ENCODE assay signal across 11 cellular contexts in genomic region chr15:70200511-70200991, GRCh38.
DNase-seq lines count a peak whose midpoint lies in the region; ATAC-seq and TF ChIP-seq lines count a peak whose summit lies in the region.
"Had no signal": no experiment of that assay in that cellular context is flagged by ENCODE, and none has a peak within 500 bp of the region (broad histone marks: within the 10 kb centered on the region; RNA-seq: fewer than 3 reads in every experiment).

No MANE protein-coding gene starts in this region.

- H3K9me2 ChIP-seq in Karpas-422 (replicated peaks; ENCODE audit: insufficient read depth, low read length), result no peaks in the 10 kb centered on the region

- no peak overlapping the region for H3K4ac ChIP-seq in trophoblast cell (ENCODE audit: low read depth, low read length)

- H3K4me2 ChIP-seq in Karpas-422 (ENCODE audit: low read depth, low read length, poor library complexity, severe bottlenecking) (peak overlapping the region; percentile 98), trophoblast cell (ENCODE audit: low read length) (no peak overlapping the region)

- no peak overlapping the region for H4K8ac ChIP-seq in trophoblast cell (ENCODE audit: low read depth, low read length)

- no peak overlapping the region for H2BK5ac ChIP-seq in trophoblast cell (ENCODE audit: low read depth, low read length, poor library complexity)

- H3K18ac ChIP-seq in trophoblast cell (ENCODE audit: low read length), result no peak overlapping the region

- TF ChIP-seq CTCF in WERI-Rb-1 (IDR thresholded peaks at IDR 0.05; ENCODE audit: low read depth, low read length) (no peak), coronary artery (IDR thresholded peaks at IDR 0.05) (no peak)

- H3K23ac ChIP-seq in trophoblast cell (ENCODE audit: low read length), result no peak overlapping the region

- H3K9me3 ChIP-seq in Karpas-422 (ENCODE audit: low read length) (no peaks in the 10 kb centered on the region), WERI-Rb-1 (ENCODE audit: severe bottlenecking) (no peaks in the 10 kb centered on the region), trophoblast cell (ENCODE audit: insufficient read depth, low read depth, low read length) (no peaks in the 10 kb centered on the region)

- WGBS in trophoblast cell (ENCODE audit: extremely low coverage, insufficient coverage, insufficient read length), result no CpG with 5 or more reads among the region's 11 CpGs

- no peak overlapping the region for H2AK5ac ChIP-seq in trophoblast cell (ENCODE audit: low read length)

- H4K91ac ChIP-seq in trophoblast cell (ENCODE audit: low read depth, low read length), result no peak overlapping the region

- peak overlapping the region; percentile 65 for H3K9ac ChIP-seq in Karpas-422 (ENCODE audit: low read length)
- H3K9ac ChIP-seq in trophoblast cell (ENCODE audit: low read length), result no peak overlapping the region

- H4K20me1 ChIP-seq in Karpas-422 (ENCODE audit: insufficient read depth, low read depth, low read length), result no peaks in the 10 kb centered on the region

- H3K4me3 ChIP-seq in Karpas-422 (ENCODE audit: low read length), result peak overlapping the region; percentile 57
- H3K4me3 ChIP-seq in WERI-Rb-1 (ENCODE audit: low read depth, low read length), result no peak overlapping the region
- H3K4me3 ChIP-seq in trophoblast cell (ENCODE audit: low read depth, low read length), result peak overlapping the region; percentile 42
- H3K4me3 ChIP-seq in coronary artery, result no peak overlapping the region

- H3K27ac ChIP-seq in Karpas-422 (ENCODE audit: low read length) (peak overlapping the region; percentile 100), WERI-Rb-1 (no peak overlapping the region), trophoblast cell (ENCODE audit: low read depth, low read length) (no peak overlapping the region), coronary artery (no peak overlapping the region)

- H3K27me3 ChIP-seq in Karpas-422 (ENCODE audit: low read length) (no peaks in the 10 kb centered on the region), WERI-Rb-1 (ENCODE audit: insufficient read depth, low read depth, severe bottlenecking) (no peaks in the 10 kb centered on the region), trophoblast cell (ENCODE audit: insufficient read depth, low read length) (peaks cover 2% of the 10 kb centered on the region)

- no peak overlapping the region for H2BK120ac ChIP-seq in trophoblast cell (ENCODE audit: insufficient read depth, low read length, poor library complexity)

- H3K79me2 ChIP-seq in Karpas-422 (ENCODE audit: low read length) (no peaks in the 10 kb centered on the region), trophoblast cell (ENCODE audit: control insufficient read depth, insufficient read depth, low read length, poor library complexity) (peaks cover 2% of the 10 kb centered on the region)

- H2AFZ ChIP-seq in Karpas-422 (ENCODE audit: low read length) (peak overlapping the region; percentile 14; the same call in 1 of the 2 replicates), trophoblast cell (ENCODE audit: insufficient read depth, low read length, poor library complexity) (no peak overlapping the region)

- no peak for ATAC-seq in HG03097 (IDR thresholded peaks at IDR 0.05; ENCODE audit: low FRiP score, unreplicated experiment)

- peak overlapping the region; percentile 5 for H2BK12ac ChIP-seq in trophoblast cell (ENCODE audit: low read length)

- H3K79me1 ChIP-seq in trophoblast cell (ENCODE audit: low read length), result peaks cover 20% of the 10 kb centered on the region

- H3K4me1 ChIP-seq in Karpas-422 (ENCODE audit: low read length) (peaks cover 82% of the 10 kb centered on the region), trophoblast cell (ENCODE audit: control insufficient read depth in 1 of 2, insufficient read depth in 2 of 2, low read length in 2 of 2) (peaks cover 34% of the 10 kb centered on the region in 2 experiments)

- no peak overlapping the region for H4K12ac ChIP-seq in trophoblast cell (ENCODE audit: low read depth, low read length)

- H3K14ac ChIP-seq in trophoblast cell (ENCODE audit: low read length), result no peak overlapping the region

- H3K36me3 ChIP-seq in Karpas-422 (ENCODE audit: insufficient read depth, low read length) (no peaks in the 10 kb centered on the region), WERI-Rb-1 (no peaks in the 10 kb centered on the region), trophoblast cell (ENCODE audit: control insufficient read depth in 1 of 2, insufficient read depth in 2 of 2, low read length in 2 of 2) (no peaks in the 10 kb centered on the region)

- DNase-seq in Karpas-422 (peak; percentile 74), NCI-H526 (lab: John Stamatoyannopoulos, UW) (peak; percentile 60 to 79), WERI-Rb-1 (peak; percentile 14), trophoblast cell (peak; percentile 73 to 97), coronary artery (ENCODE audit: low spot score) (no peak), RKO (ENCODE audit: low spot score) (no peak), SKM-1 treated with dmso at 0.1 percent for 144 hours (lab: John Stamatoyannopoulos, UW; ENCODE audit: unreplicated experiment) (no peak)
- DNase-seq: CD4-positive, CD25-positive, alpha-beta regulatory T cell; effector memory CD4-positive, alpha-beta T cell; NCI-H226 had no signal

Comparison
In these comparisons a context has a peak if more than half of its experiments do, and no peak if none do; other contexts are left out.
1. DNase-seq: peak in Karpas-422 (single experiment), NCI-H526 (2 of 2), WERI-Rb-1 (single experiment) and trophoblast cell (2 of 2); none in coronary artery (single experiment), RKO (single experiment) and SKM-1 treated with dmso at 0.1 percent for 144 hours (single experiment).
2. H3K4me3 ChIP-seq: peak in Karpas-422 (single experiment) and trophoblast cell (single experiment); none in WERI-Rb-1 (single experiment) and coronary artery (single experiment).